Comparison of ENCODE assay signal across 13 cellular contexts in the genomic region with DNA sequence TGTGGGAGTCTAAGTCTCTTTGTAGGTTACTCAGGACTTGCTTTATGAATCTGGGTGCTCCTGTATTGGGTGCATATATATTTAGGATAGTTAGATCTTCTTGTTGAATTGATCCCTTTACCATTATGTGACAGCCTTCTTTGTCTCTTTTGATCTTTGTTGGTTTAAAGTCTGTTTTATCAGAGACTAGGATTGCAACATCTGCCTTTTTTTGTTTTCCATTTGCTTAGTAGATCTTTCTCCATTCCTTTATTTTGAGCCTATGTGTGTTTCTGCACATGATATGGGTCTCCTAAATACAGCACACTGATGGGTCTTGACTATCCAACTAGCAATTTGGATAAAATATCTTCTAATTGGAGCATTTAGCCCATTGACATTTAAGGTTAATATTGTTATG. TPM values are rescaled to one million over a fixed set of nuclear protein-coding genes. Genes with fewer than 3 reads are reported as not detected.
"Had no signal": no experiment of that assay in that cellular context is flagged by ENCODE, and none has a peak within 500 bp of the region (broad histone marks: within the 10 kb centered on the region; RNA-seq: fewer than 3 reads in every experiment).

No MANE protein-coding gene starts in this region.

RNA-seq across cellular contexts. Expression of a gene that starts 44.0 kb away (rescaled TPM):
- total RNA-seq: activated B cell treated with CpG ODN at 0.5 μM for 24 hours; activated CD4-positive, alpha-beta memory T cell treated with anti-CD3 and anti-CD28 coated beads for 36 hours; activated CD4-positive, alpha-beta memory T cell treated with anti-CD3 and anti-CD28 coated beads, Interleukin-2, amount 10 ng/mL, durations not matched to agents 7 days and 5 days; activated CD4-positive, alpha-beta T cell treated with anti-CD3 and anti-CD28 coated beads for 36 hours; activated CD4-positive, alpha-beta T cell treated with anti-CD3 and anti-CD28 coated beads, Interleukin-2, amount 10 ng/mL, durations not matched to agents 24 days and 14 days; activated CD4-positive, alpha-beta T cell treated with anti-CD3 and anti-CD28 coated beads, Interleukin-2, amount 10 ng/mL, durations not matched to agents 7 days and 5 days; activated CD8-positive, alpha-beta memory T cell treated with anti-CD3 and anti-CD28 coated beads for 36 hours; activated CD8-positive, alpha-beta memory T cell treated with anti-CD3 and anti-CD28 coated beads, Interleukin-2, amount 10 ng/mL, durations not matched to agents 7 days and 5 days; activated CD8-positive, alpha-beta T cell treated with anti-CD3 and anti-CD28 coated beads for 36 hours; activated CD8-positive, alpha-beta T cell treated with anti-CD3 and anti-CD28 coated beads, Interleukin-2, amount 10 ng/mL, durations not matched to agents 7 days and 5 days; T-helper 1 cell treated with Interleukin-12 subunit alpha and Interleukin-12 subunit beta and Interleukin-4 antibody, amounts not matched to agents 30 ng/mL and 1 ng/mL, for 36 hours; T-helper 17 cell; T-helper 2 cell treated with Interferon-gamma antibody and Interleukin-4, amounts not matched to agents 100 ng/mL and 5 ng/mL, for 36 hours had no signal
